Comparison of ENCODE assay signal across 8 cellular contexts in genomic region chr18:55509631-55510372, GRCh38.
DNase-seq lines count a peak whose midpoint lies in the region; ATAC-seq, FAIRE-seq and TF ChIP-seq lines count a peak whose summit lies in the region.

No MANE protein-coding gene starts in this region.

- no peak for TF ChIP-seq CTCF in GM12865 (IDR thresholded peaks at IDR 0.05; ENCODE audit: insufficient read depth, low read depth, low read length, missing control alignments)
- TF ChIP-seq CTCF in GM23338 (conservative IDR thresholded peaks at IDR 0.05; ENCODE audit: low read depth in 2 of 2): no peak
- no peak for TF ChIP-seq CTCF in endothelial cell of umbilical vein (IDR thresholded peaks at IDR 0.05; ENCODE audit: extremely low read depth in 1 of 2, insufficient read depth in 1 of 2, low read depth in 1 of 2, low read length in 2 of 2)

- no peaks in the 10 kb centered on the region for H3K27me3 ChIP-seq in GM23338 (ENCODE audit: insufficient read depth)
- H3K27me3 ChIP-seq in endothelial cell of umbilical vein (ENCODE audit: control insufficient read depth in 2 of 2, insufficient read depth in 2 of 2, low read length in 2 of 2): no peaks in the 10 kb centered on the region

- no peaks in the 10 kb centered on the region for H3K9me1 ChIP-seq in endothelial cell of umbilical vein (replicated peaks; ENCODE audit: control insufficient read depth, extremely low read depth, insufficient read depth, low read length)

- CTCF ChIA-PET in endothelial cell of umbilical vein (lab: Charles Lee): interaction anchor here (0.9 to 3.5 kb wide), 9 partner anchors 9 to 413 kb away, joined by 3 to 20 read pairs (median 4); no protein-coding TSS in a partner anchor

- dilution Hi-C loops in endothelial cell of umbilical vein (cut with MboI; ENCODE audit: extremely low pct_ligation_motif_present, low sequenced_read_pairs): no loop called here

- peak overlapping the region; percentile 93 for H3K27ac Mint-ChIP-seq in GM23338

- peak; percentile 83 for DNase-seq in GM12865 (ENCODE audit: low read depth)
- DNase-seq in GM23338 (ENCODE audit: low spot score): peak; percentile 65
- DNase-seq in M059J (ENCODE audit: low read depth): peak; percentile 96
- peak; percentile 91 for DNase-seq in endothelial cell of umbilical vein (ENCODE audit: low read depth, low spot score)
- peak; percentile 86 for DNase-seq in pulmonary artery endothelial cell (ENCODE audit: low read depth, low spot score)
- DNase-seq in HUDEP-2 (lab: John Stamatoyannopoulos, UW; ENCODE audit: unreplicated experiment in 76 of 76): no peak
- DNase-seq in NCI-H1930 (lab: John Stamatoyannopoulos, UW): no peak
- no peak for DNase-seq in NCI-H128 (lab: John Stamatoyannopoulos, UW; ENCODE audit: unreplicated experiment)

- H3K79me2 ChIP-seq in GM23338 (replicated peaks; ENCODE audit: insufficient read depth): peaks cover 71% of the 10 kb centered on the region
- H3K79me2 ChIP-seq in endothelial cell of umbilical vein (ENCODE audit: control insufficient read depth, insufficient read depth, low read length): peaks cover 47% of the 10 kb centered on the region

- intact Hi-C loops in endothelial cell of umbilical vein (cut with micrococcal nuclease): loop anchor here (1.0 to 5.0 kb wide), 17 partner anchors 10 to 690 kb away; partner anchors contain the start of gene TCF4

- H3K9me3 ChIP-seq in endothelial cell of umbilical vein (replicated peaks; ENCODE audit: control insufficient read depth, insufficient read depth, low read length): no peaks in the 10 kb centered on the region

- no peak overlapping the region for H2AFZ ChIP-seq in GM23338
- no peak overlapping the region for H2AFZ ChIP-seq in endothelial cell of umbilical vein (ENCODE audit: low read depth, low read length)

- H3K4me1 ChIP-seq in GM23338 (ENCODE audit: insufficient read depth): peaks cover 58% of the 10 kb centered on the region
- peaks cover 60% of the 10 kb centered on the region for H3K4me1 ChIP-seq in endothelial cell of umbilical vein (ENCODE audit: control insufficient read depth, extremely low read depth, insufficient read depth, low read length)

- peaks cover 49% of the 10 kb centered on the region for H3K4me1 Mint-ChIP-seq in GM23338

- no peaks in the 10 kb centered on the region for H4K20me1 ChIP-seq in GM23338 (replicated peaks; ENCODE audit: insufficient read depth)
- H4K20me1 ChIP-seq in endothelial cell of umbilical vein (replicated peaks; ENCODE audit: control insufficient read depth, extremely low read depth, insufficient read depth, low read length): no peaks in the 10 kb centered on the region

- H3K4me2 ChIP-seq in GM23338 (peak overlapping the region; percentile 46), endothelial cell of umbilical vein (ENCODE audit: insufficient read depth, low read length) (peak overlapping the region; percentile 97)

- no peaks in the 10 kb centered on the region for H3K36me3 Mint-ChIP-seq in GM23338 (ENCODE audit: low read depth)

- no peaks in the 10 kb centered on the region for H3K27me3 Mint-ChIP-seq in GM23338 (ENCODE audit: insufficient read depth, low read depth, poor library complexity)

- BruUV-seq in endothelial cell of umbilical vein (replicated peaks; lab: Mats Ljungman, UMichigan): TSS peak; percentile 82

- POLR2A ChIA-PET in endothelial cell of umbilical vein (lab: Charles Lee): interaction anchor here (0.6 to 1.4 kb wide), 4 partner anchors 9 to 80 kb away, joined by 3 to 6 read pairs (median 3); no protein-coding TSS in a partner anchor

- H3F3A ChIP-seq in GM23338 (replicated peaks; ENCODE audit: low read depth): no peaks in the 10 kb centered on the region

- no peaks in the 10 kb centered on the region for H3K9me3 Mint-ChIP-seq in GM23338

- peak overlapping the region; percentile 72 for H3K27ac ChIP-seq in GM23338 (ENCODE audit: low read depth)
- peak overlapping the region; percentile 96 for H3K27ac ChIP-seq in endothelial cell of umbilical vein (ENCODE audit: insufficient read depth, low read depth, low read length)

- no peaks in the 10 kb centered on the region for H3K9me2 ChIP-seq in GM23338 (ENCODE audit: insufficient read depth)

- FAIRE-seq in endothelial cell of umbilical vein (lab: Jason Lieb, UNC): peak; percentile 59

- H3K36me3 ChIP-seq in GM23338 (ENCODE audit: insufficient read depth) (no peaks in the 10 kb centered on the region), endothelial cell of umbilical vein (ENCODE audit: control insufficient read depth in 2 of 2, extremely low read depth in 1 of 2, insufficient read depth in 2 of 2, low read length in 2 of 2) (no peaks in the 10 kb centered on the region)

- H3K4me3 ChIP-seq in GM12865 (ENCODE audit: low read depth, low read length) (peak overlapping the region; percentile 53), GM23338 (no peak overlapping the region), endothelial cell of umbilical vein (replicated peaks in 1 of 3; ENCODE audit: insufficient read depth in 1 of 3, low read depth in 1 of 3, low read length in 3 of 3) (peak overlapping the region; percentile 13 to 55 (median 22))

- no peak overlapping the region; the same call in 2 of the 3 replicates for H3K4me3 Mint-ChIP-seq in GM23338

- peak overlapping the region; percentile 100 for H3K9ac ChIP-seq in endothelial cell of umbilical vein (replicated peaks; ENCODE audit: extremely low read depth, insufficient read depth, low read length)

- no peak for TF ChIP-seq POLR2A in endothelial cell of umbilical vein (IDR thresholded peaks at IDR 0.05; ENCODE audit: low read depth, low read length)

- peak; percentile 55; the same call in 2 of the 3 replicates for ATAC-seq in GM23338

TF ChIP-seq in endothelial cell of umbilical vein, 7 proteins besides CTCF, POLR2A, EP300 and RAD21:
- TF ChIP-seq JUN (IDR thresholded peaks at IDR 0.05; ENCODE audit: borderline replicate concordance, insufficient read depth, insufficient read length, low read depth) (no peak), GATA2 (IDR thresholded peaks at IDR 0.05; ENCODE audit: insufficient read depth, insufficient read length, low read depth, low read length) (peak; percentile 75), FOS (IDR thresholded peaks at IDR 0.05; ENCODE audit: borderline replicate concordance, insufficient read depth, low read length) (peak; percentile 68), MYC (IDR thresholded peaks at IDR 0.05; ENCODE audit: low read depth, low read length) (no peak), POLR2AphosphoS5 (IDR thresholded peaks at IDR 0.05; ENCODE audit: insufficient read depth, low read depth, low read length) (peak; percentile 68)

Comparison
In these comparisons a context has a peak if more than half of its experiments do, and no peak if none do; other contexts are left out.
1. DNase-seq: peak in GM12865 (single experiment), GM23338 (single experiment), M059J (single experiment), endothelial cell of umbilical vein (single experiment) and pulmonary artery endothelial cell (single experiment); none in HUDEP-2 (0 of 76), NCI-H1930 (0 of 2) and NCI-H128 (single experiment).